23 cellular contexts compared by ENCODE assay signal in the genomic region with DNA sequence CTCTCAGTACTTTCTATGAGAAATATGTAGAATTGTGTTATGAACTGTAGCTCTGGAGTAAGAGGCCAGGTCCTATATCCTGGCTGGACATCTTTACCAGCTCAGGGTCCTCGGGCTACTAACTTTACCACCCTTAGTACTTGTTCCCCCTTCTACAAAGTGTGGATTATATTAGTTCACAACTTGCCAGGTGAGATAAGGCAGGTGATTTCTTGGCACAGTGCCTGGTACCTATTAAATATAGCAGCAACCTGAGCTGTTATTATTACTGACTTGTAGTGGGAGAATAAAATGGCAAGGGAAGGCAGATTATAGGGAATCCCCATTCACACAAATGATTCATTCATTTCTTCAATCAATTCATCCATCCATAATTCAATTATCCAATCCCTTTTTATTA.
"Had no signal": no experiment of that assay in that cellular context is flagged by ENCODE, and none has a peak within 500 bp of the region (broad histone marks: within the 10 kb centered on the region; RNA-seq: fewer than 3 reads in every experiment).

No MANE protein-coding gene starts in this region.

- H3K36me3 ChIP-seq: lower lobe of right lung, ovary, right atrium auricular region, thyroid gland, upper lobe of right lung had no signal

- H3K27me3 Mint-ChIP-seq: activated CD4-positive, alpha-beta memory T cell treated with anti-CD3 and anti-CD28 coated beads, Interleukin-2, amount 10 ng/mL, durations not matched to agents 7 days and 5 days; activated CD4-positive, alpha-beta T cell treated with anti-CD3 and anti-CD28 coated beads, Interleukin-2, amount 10 ng/mL, durations not matched to agents 24 days and 14 days; activated naive CD8-positive, alpha-beta T cell treated with anti-CD3 and anti-CD28 coated beads, Interleukin-2, amount 10 ng/mL, durations not matched to agents 7 days and 5 days had no signal

- H3K27ac ChIP-seq: foreskin keratinocyte, lower lobe of right lung, ovary, psoas muscle, right atrium auricular region, thyroid gland, upper lobe of right lung, VCaP had no signal

- H3K4me1 Mint-ChIP-seq: activated CD4-positive, alpha-beta memory T cell treated with anti-CD3 and anti-CD28 coated beads, Interleukin-2, amount 10 ng/mL, durations not matched to agents 7 days and 5 days; activated CD4-positive, alpha-beta T cell treated with anti-CD3 and anti-CD28 coated beads, Interleukin-2, amount 10 ng/mL, durations not matched to agents 24 days and 14 days; activated naive CD8-positive, alpha-beta T cell treated with anti-CD3 and anti-CD28 coated beads, Interleukin-2, amount 10 ng/mL, durations not matched to agents 7 days and 5 days; immature natural killer cell had no signal

- H3K27me3 ChIP-seq: foreskin keratinocyte, ovary, right atrium auricular region, thyroid gland, upper lobe of right lung had no signal

- H3K9me3 ChIP-seq: lower lobe of right lung, ovary, psoas muscle, right atrium auricular region, thyroid gland, upper lobe of right lung had no signal

- H3K27ac Mint-ChIP-seq: activated CD4-positive, alpha-beta memory T cell treated with anti-CD3 and anti-CD28 coated beads, Interleukin-2, amount 10 ng/mL, durations not matched to agents 7 days and 5 days; activated CD4-positive, alpha-beta T cell treated with anti-CD3 and anti-CD28 coated beads, Interleukin-2, amount 10 ng/mL, durations not matched to agents 24 days and 14 days; activated naive CD4-positive, alpha-beta T cell treated with anti-CD3 and anti-CD28 coated beads for 36 hours; activated naive CD8-positive, alpha-beta T cell treated with anti-CD3 and anti-CD28 coated beads, Interleukin-2, amount 10 ng/mL, durations not matched to agents 7 days and 5 days; activated T-cell treated with anti-CD3 and anti-CD28 coated beads, Interleukin-2, amount 50 U/mL, for 72 hours; dendritic cell treated with granulocyte-macrophage colony-stimulating factor and Interleukin-4, amounts not matched to agents 40 ng/mL and 50 ng/mL, for 4 days; immature natural killer cell; naive thymus-derived CD4-positive, alpha-beta T cell; T-helper 2 cell treated with Interferon-gamma antibody and Interleukin-4, amounts not matched to agents 5 μg/mL and 100 μg/mL, for 36 hours had no signal

- DNase-seq: activated CD4-positive, alpha-beta memory T cell treated with anti-CD3 and anti-CD28 coated beads, Interleukin-2, amount 10 ng/mL, durations not matched to agents 7 days and 5 days; activated CD4-positive, alpha-beta T cell treated with anti-CD3 and anti-CD28 coated beads, Interleukin-2, amount 10 ng/mL, durations not matched to agents 24 days and 14 days; activated effector memory CD4-positive, alpha-beta T cell treated with Interleukin-2 at 50 U/mL for 16 hours; activated naive CD4-positive, alpha-beta T cell treated with anti-CD3 and anti-CD28 coated beads for 36 hours; activated naive CD8-positive, alpha-beta T cell treated with anti-CD3 and anti-CD28 coated beads, Interleukin-2, amount 10 ng/mL, durations not matched to agents 7 days and 5 days; activated T-cell treated with anti-CD3 and anti-CD28 coated beads, Interleukin-2, amount 50 U/mL, for 72 hours; effector CD8-positive, alpha-beta T cell; foreskin keratinocyte; immature natural killer cell; lower lobe of right lung; naive thymus-derived CD4-positive, alpha-beta T cell; ovary; psoas muscle; stimulated activated CD4-positive, alpha-beta T cell treated with anti-CD3 and anti-CD28 coated beads, Interleukin-4, amount 100 ng/mL, for 4 hours; stimulated activated naive CD8-positive, alpha-beta T cell treated with anti-CD3 and anti-CD28 coated beads, Interleukin-15, Interleukin-2, amounts not matched to agents 100 U/mL and 50 U/mL, for 24 hours; thyroid gland; upper lobe of right lung had no signal

- H3K4me3 Mint-ChIP-seq: activated CD4-positive, alpha-beta memory T cell treated with anti-CD3 and anti-CD28 coated beads, Interleukin-2, amount 10 ng/mL, durations not matched to agents 7 days and 5 days; activated CD4-positive, alpha-beta T cell treated with anti-CD3 and anti-CD28 coated beads, Interleukin-2, amount 10 ng/mL, durations not matched to agents 24 days and 14 days; activated naive CD4-positive, alpha-beta T cell treated with anti-CD3 and anti-CD28 coated beads for 36 hours; activated naive CD8-positive, alpha-beta T cell treated with anti-CD3 and anti-CD28 coated beads, Interleukin-2, amount 10 ng/mL, durations not matched to agents 7 days and 5 days; activated T-cell treated with anti-CD3 and anti-CD28 coated beads, Interleukin-2, amount 50 U/mL, for 72 hours; dendritic cell treated with granulocyte-macrophage colony-stimulating factor and Interleukin-4, amounts not matched to agents 40 ng/mL and 50 ng/mL, for 4 days; immature natural killer cell; naive thymus-derived CD4-positive, alpha-beta T cell; T-helper 2 cell treated with Interferon-gamma antibody and Interleukin-4, amounts not matched to agents 5 μg/mL and 100 μg/mL, for 36 hours had no signal

- H3K4me1 ChIP-seq: foreskin keratinocyte, lower lobe of right lung, right atrium auricular region, thyroid gland, upper lobe of right lung had no signal

- H3K36me3 Mint-ChIP-seq: activated naive CD8-positive, alpha-beta T cell treated with anti-CD3 and anti-CD28 coated beads, Interleukin-2, amount 10 ng/mL, durations not matched to agents 7 days and 5 days; immature natural killer cell; naive thymus-derived CD4-positive, alpha-beta T cell had no signal

- ATAC-seq: activated CD4-positive, CD25-positive, alpha-beta regulatory T cell treated with anti-CD3 and anti-CD28 coated beads, Interleukin-2, amount 50 U/mL, for 24 hours; activated T-cell treated with anti-CD3 and anti-CD28 coated beads, Interleukin-2, amount 50 U/mL, for 72 hours; foreskin keratinocyte; left lobe of liver; lower lobe of right lung; naive thymus-derived CD4-positive, alpha-beta T cell; psoas muscle; stimulated activated naive CD8-positive, alpha-beta T cell treated with anti-CD3 and anti-CD28 coated beads, Interleukin-15, Interleukin-2, amounts not matched to agents 100 U/mL and 50 U/mL, for 24 hours; upper lobe of right lung had no signal

- H3K4me3 ChIP-seq: lower lobe of right lung, ovary, psoas muscle, right atrium auricular region, thyroid gland, upper lobe of right lung had no signal

- H3K9me3 Mint-ChIP-seq: activated CD4-positive, alpha-beta memory T cell treated with anti-CD3 and anti-CD28 coated beads, Interleukin-2, amount 10 ng/mL, durations not matched to agents 7 days and 5 days; activated CD4-positive, alpha-beta T cell treated with anti-CD3 and anti-CD28 coated beads, Interleukin-2, amount 10 ng/mL, durations not matched to agents 24 days and 14 days; activated naive CD4-positive, alpha-beta T cell treated with anti-CD3 and anti-CD28 coated beads for 36 hours; activated naive CD8-positive, alpha-beta T cell treated with anti-CD3 and anti-CD28 coated beads, Interleukin-2, amount 10 ng/mL, durations not matched to agents 7 days and 5 days; activated T-cell treated with anti-CD3 and anti-CD28 coated beads, Interleukin-2, amount 50 U/mL, for 72 hours; dendritic cell treated with granulocyte-macrophage colony-stimulating factor and Interleukin-4, amounts not matched to agents 40 ng/mL and 50 ng/mL, for 4 days; naive thymus-derived CD4-positive, alpha-beta T cell; T-helper 2 cell treated with Interferon-gamma antibody and Interleukin-4, amounts not matched to agents 5 μg/mL and 100 μg/mL, for 36 hours had no signal
